ENCODE assay signal across 22 cellular contexts in genomic region chr18:51498085-51498855, GRCh38.
"Had no signal": no experiment of that assay in that cellular context is flagged by ENCODE, and none has a peak within 500 bp of the region (broad histone marks: within the 10 kb centered on the region; RNA-seq: fewer than 3 reads in every experiment).

No MANE protein-coding gene starts in this region.

- DNase-seq: activated CD4-positive, alpha-beta memory T cell treated with anti-CD3 and anti-CD28 coated beads for 36 hours; activated CD4-positive, alpha-beta T cell treated with anti-CD3 and anti-CD28 coated beads, Interleukin-2, amount 10 ng/mL, durations not matched to agents 7 days and 5 days; activated CD4-positive, CD25-positive, alpha-beta regulatory T cell; activated gamma-delta T cell; activated naive CD4-positive, alpha-beta T cell treated with anti-CD3 and anti-CD28 coated beads for 36 hours; activated T-cell treated with anti-CD3 and anti-CD28 coated beads for 4 hours; activated T-cell treated with anti-CD3 and anti-CD28 coated beads, Interleukin-2, amount 50 U/mL, for 48 hours; MG63; MV-4-11; NCI-H1092 treated with DMSO at 0.1 percent for 48 hours; NCI-H1436; NCI-H1694 treated with DMSO at 0.1 percent for 48 hours; NCI-H2029 treated with DMSO at 0.1 percent for 48 hours; NCI-H526; NCI-H82; Peyer's patch; SIG-M5; T-helper 2 cell; T1000 had no signal

- H3K27me3 ChIP-seq: MG63, Peyer's patch had no signal

- FAIRE-seq: astrocyte had no signal

- ATAC-seq: activated T-helper 17 cell treated with anti-CD3 and anti-CD28 coated beads, Interleukin-2, amount 50 U/mL, for 72 hours had no signal

- H3K27ac ChIP-seq: Peyer's patch, VCaP had no signal

- H3K36me3 ChIP-seq: MG63, Peyer's patch had no signal

- H3K9me3 ChIP-seq: MG63, Peyer's patch had no signal

- H3K4me1 ChIP-seq: Peyer's patch had no signal

- H3K4me3 ChIP-seq: MG63, Peyer's patch had no signal
